20 cellular contexts compared by ENCODE assay signal in genomic region chr5:89988998-89989690, GRCh38.
DNase-seq lines count a peak whose midpoint lies in the region; ATAC-seq and TF ChIP-seq lines count a peak whose summit lies in the region.
"Had no signal": no experiment of that assay in that cellular context is flagged by ENCODE, and none has a peak within 500 bp of the region (broad histone marks: within the 10 kb centered on the region; RNA-seq: fewer than 3 reads in every experiment).

No MANE protein-coding gene starts in this region.

- CTCF ChIA-PET in naive thymus-derived CD4-positive, alpha-beta T cell (lab: Charles Lee), result no interaction called here

- H3K4me1 ChIP-seq in neural progenitor cell (peaks cover 5% of the 10 kb centered on the region), thyroid gland (no peaks in the 10 kb centered on the region)
- H3K4me1 ChIP-seq in naive thymus-derived CD4-positive, alpha-beta T cell (ENCODE audit: control insufficient read depth in 2 of 2, insufficient read depth in 2 of 2, low read length in 2 of 2), result no peaks in the 10 kb centered on the region

- H3K79me2 ChIP-seq in neural progenitor cell (ENCODE audit: low read depth), result no peaks in the 10 kb centered on the region

- no peak for TF ChIP-seq POLR2A in thyroid gland (IDR thresholded peaks at IDR 0.05)

- H3K36me3 ChIP-seq in neural progenitor cell (no peaks in the 10 kb centered on the region), thyroid gland (no peaks in the 10 kb centered on the region)
- no peaks in the 10 kb centered on the region for H3K36me3 ChIP-seq in naive thymus-derived CD4-positive, alpha-beta T cell (ENCODE audit: control insufficient read depth in 2 of 3, insufficient read depth in 3 of 3, low read length in 3 of 3)

- DNase-seq in cardiac fibroblast (ENCODE audit: low read depth in 2 of 2) (peak; percentile 84 to 86), Right ventricle myocardium superior (no peak), neural progenitor cell (ENCODE audit: low spot score) (no peak), thyroid gland (no peak), NCI-H524 (lab: John Stamatoyannopoulos, UW) (no peak), germinal center (ENCODE audit: low spot score) (no peak)
- DNase-seq in naive thymus-derived CD4-positive, alpha-beta T cell, result no peak
- DNase-seq: activated CD4-positive, alpha-beta T cell treated with anti-CD3 and anti-CD28 coated beads for 4 hours; activated T-cell treated with anti-CD3 and anti-CD28 coated beads, Interleukin-2, amount 50 U/mL, for 24 hours; CD4-positive, CD25-positive, alpha-beta regulatory T cell; effector CD8-positive, alpha-beta T cell; hippocampal formation; NCI-H1417 treated with DMSO at 0.1 percent for 48 hours; NCI-H524 treated with DMSO at 0.1 percent for 48 hours; psoas muscle; stimulated activated naive CD4-positive, alpha-beta T cell; T-helper 17 cell had no signal

- ATAC-seq in Right ventricle myocardium superior (ENCODE audit: poor library complexity) (peak; percentile 82), HG02981 (IDR thresholded peaks at IDR 0.05; ENCODE audit: unreplicated experiment) (no peak)
- no peak for ATAC-seq in naive thymus-derived CD4-positive, alpha-beta T cell
- ATAC-seq: T-helper 17 cell had no signal

- peak overlapping the region; percentile 72 for H3K27ac Mint-ChIP-seq in neural progenitor cell
- no peak overlapping the region for H3K27ac Mint-ChIP-seq in naive thymus-derived CD4-positive, alpha-beta T cell
- H3K27ac Mint-ChIP-seq: activated T-cell treated with anti-CD3 and anti-CD28 coated beads, Interleukin-2, amount 50 U/mL, for 24 hours; CD4-positive, CD25-positive, alpha-beta regulatory T cell; IgD-negative memory B cell; mesothelial cell of epicardium; T-helper 17 cell had no signal

- H4K20me1 ChIP-seq in neural progenitor cell (ENCODE audit: low read depth), result no peaks in the 10 kb centered on the region

- no peak overlapping the region for H3K9ac ChIP-seq in neural progenitor cell

- no peak overlapping the region for H3K4me3 Mint-ChIP-seq in neural progenitor cell
- H3K4me3 Mint-ChIP-seq in naive thymus-derived CD4-positive, alpha-beta T cell, result no peak overlapping the region
- H3K4me3 Mint-ChIP-seq: activated T-cell treated with anti-CD3 and anti-CD28 coated beads, Interleukin-2, amount 50 U/mL, for 24 hours; CD4-positive, CD25-positive, alpha-beta regulatory T cell; mesothelial cell of epicardium; T-helper 17 cell had no signal

- H3K9me3 ChIP-seq in neural progenitor cell (ENCODE audit: low read depth) (no peaks in the 10 kb centered on the region), thyroid gland (no peaks in the 10 kb centered on the region)
- H3K9me3 ChIP-seq in naive thymus-derived CD4-positive, alpha-beta T cell (ENCODE audit: control insufficient read depth in 2 of 3, low read length in 3 of 3), result no peaks in the 10 kb centered on the region
- H3K9me3 ChIP-seq: psoas muscle had no signal

- H3K4me3 ChIP-seq in cardiac fibroblast (replicated peaks in 1 of 2; ENCODE audit: low read depth in 2 of 2, low read length in 2 of 2), result no peak overlapping the region
- H3K4me3 ChIP-seq in neural progenitor cell, result no peak overlapping the region
- H3K4me3 ChIP-seq in thyroid gland (replicated peaks in 1 of 3), result no peak overlapping the region
- no peak overlapping the region for H3K4me3 ChIP-seq in naive thymus-derived CD4-positive, alpha-beta T cell (ENCODE audit: low read length)
- H3K4me3 ChIP-seq: psoas muscle had no signal

- H3K27ac ChIP-seq in neural progenitor cell, result no peak overlapping the region
- peak overlapping the region in 2 of 3 donors; percentile 34 to 51 for H3K27ac ChIP-seq in thyroid gland
- no peak overlapping the region for H3K27ac ChIP-seq in naive thymus-derived CD4-positive, alpha-beta T cell (ENCODE audit: low read depth, low read length)
- H3K27ac ChIP-seq: psoas muscle had no signal

- peaks cover 32% of the 10 kb centered on the region for H3K4me1 Mint-ChIP-seq in neural progenitor cell
- no peaks in the 10 kb centered on the region for H3K4me1 Mint-ChIP-seq in naive thymus-derived CD4-positive, alpha-beta T cell
- H3K4me1 Mint-ChIP-seq: CD4-positive, CD25-positive, alpha-beta regulatory T cell; IgD-negative memory B cell; T-helper 17 cell had no signal

- H3K4me2 ChIP-seq in neural progenitor cell, result no peak overlapping the region

- no peaks in the 10 kb centered on the region for H3K27me3 ChIP-seq in neural progenitor cell
- H3K27me3 ChIP-seq in thyroid gland, result no peaks in the 10 kb centered on the region
- no peaks in the 10 kb centered on the region for H3K27me3 ChIP-seq in naive thymus-derived CD4-positive, alpha-beta T cell (ENCODE audit: control insufficient read depth in 2 of 2, insufficient read depth in 2 of 2, low read length in 2 of 2)

- WGBS in thyroid gland, 2 donors, result 54 to 62% methylated on average over 5 of the region's 5 CpGs

- H2AFZ ChIP-seq in neural progenitor cell (replicated peaks), result no peak overlapping the region

- H3F3A ChIP-seq in neural progenitor cell (ENCODE audit: low read depth), result no peaks in the 10 kb centered on the region

- POLR2A ChIA-PET in naive thymus-derived CD4-positive, alpha-beta T cell (lab: Charles Lee), result no interaction called here

- no peaks in the 10 kb centered on the region for H3K27me3 Mint-ChIP-seq in neural progenitor cell (ENCODE audit: insufficient read depth, low read depth)
- H3K27me3 Mint-ChIP-seq in naive thymus-derived CD4-positive, alpha-beta T cell, result no peaks in the 10 kb centered on the region
- H3K27me3 Mint-ChIP-seq: activated T-cell treated with anti-CD3 and anti-CD28 coated beads, Interleukin-2, amount 50 U/mL, for 24 hours; CD4-positive, CD25-positive, alpha-beta regulatory T cell; IgD-negative memory B cell; T-helper 17 cell had no signal

- no peaks in the 10 kb centered on the region for H3K36me3 Mint-ChIP-seq in neural progenitor cell
- H3K36me3 Mint-ChIP-seq in naive thymus-derived CD4-positive, alpha-beta T cell, result no peaks in the 10 kb centered on the region
- H3K36me3 Mint-ChIP-seq: CD4-positive, CD25-positive, alpha-beta regulatory T cell; IgD-negative memory B cell; mesothelial cell of epicardium had no signal

- intact Hi-C loops in Right ventricle myocardium superior (cut with DNase I) (no loop called here), thyroid gland (cut with DNase I) (no loop called here)
- intact Hi-C loops in naive thymus-derived CD4-positive, alpha-beta T cell (cut with micrococcal nuclease), result no loop called here

- H3K9me3 Mint-ChIP-seq in neural progenitor cell, result peaks cover 2% of the 10 kb centered on the region
- H3K9me3 Mint-ChIP-seq in naive thymus-derived CD4-positive, alpha-beta T cell, result peaks cover 0 to 11% (median 2%) of the 10 kb centered on the region in 11 donors
- H3K9me3 Mint-ChIP-seq: IgD-negative memory B cell, mesothelial cell of epicardium had no signal

- TF ChIP-seq CTCF in cardiac fibroblast (IDR thresholded peaks at IDR 0.05; ENCODE audit: low read depth, low read length) (no peak), neural progenitor cell (IDR thresholded peaks at IDR 0.05) (no peak), thyroid gland (IDR thresholded peaks at IDR 0.05) (no peak)

Comparison
In these comparisons a context has a peak if more than half of its experiments do, and no peak if none do; other contexts are left out.
1. DNase-seq: peak in cardiac fibroblast (2 of 2); none in Right ventricle myocardium superior (single experiment), neural progenitor cell (single experiment), thyroid gland (0 of 2), NCI-H524 (0 of 2), germinal center (single experiment) and naive thymus-derived CD4-positive, alpha-beta T cell (0 of 9).
2. H3K27ac ChIP-seq: peak in thyroid gland (2 of 3); none in neural progenitor cell (single experiment) and naive thymus-derived CD4-positive, alpha-beta T cell (single experiment).